8 cellular contexts compared by ENCODE assay signal in genomic region chrX:24148535-24149345, GRCh38.
A peak's percentile ranks its signal among the peaks of the same experiment; 100 is the strongest.
DNase-seq lines count a peak whose midpoint lies in the region; ATAC-seq and TF ChIP-seq lines count a peak whose summit lies in the region.

No MANE protein-coding gene starts in this region.

- H3K36me3 Mint-ChIP-seq in T-helper 2 cell treated with Interferon-gamma antibody and Interleukin-4, amounts not matched to agents 5 μg/mL and 100 μg/mL, for 36 hours (ENCODE audit: low read depth), result peaks cover 20% of the 10 kb centered on the region
- H3K36me3 Mint-ChIP-seq in nephron progenitor cell (ENCODE audit: low read depth), result no peaks in the 10 kb centered on the region

- TF ChIP-seq CTCF in nephron progenitor cell (IDR thresholded peaks at IDR 0.05), result no peak

- ATAC-seq in HG02588 (IDR thresholded peaks at IDR 0.05; ENCODE audit: unreplicated experiment) (peak; percentile 7), HG02852 (IDR thresholded peaks at IDR 0.05; ENCODE audit: unreplicated experiment) (no peak), GM18520 (IDR thresholded peaks at IDR 0.05; ENCODE audit: unreplicated experiment) (no peak)

- H3K27ac Mint-ChIP-seq in T-helper 2 cell treated with Interferon-gamma antibody and Interleukin-4, amounts not matched to agents 5 μg/mL and 100 μg/mL, for 36 hours, result peak overlapping the region; percentile 92
- peak overlapping the region; percentile 100 for H3K27ac Mint-ChIP-seq in nephron progenitor cell

- peak; percentile 10 for DNase-seq in DMS53 treated with DMSO at 0.1 percent for 48 hours (lab: John Stamatoyannopoulos, UW; ENCODE audit: unreplicated experiment)
- DNase-seq in T-helper 2 cell treated with Interferon-gamma antibody and Interleukin-4, amounts not matched to agents 5 μg/mL and 100 μg/mL, for 36 hours (ENCODE audit: low spot score), result no peak
- no peak for DNase-seq in epithelial cell of prostate (ENCODE audit: low read depth, low spot score)
- DNase-seq in nephron progenitor cell, result peak; percentile 60
- DNase-seq in SKM-1 treated with dmso at 0.1 percent for 144 hours (lab: John Stamatoyannopoulos, UW; ENCODE audit: unreplicated experiment), result no peak

- H3K9me3 Mint-ChIP-seq in T-helper 2 cell treated with Interferon-gamma antibody and Interleukin-4, amounts not matched to agents 5 μg/mL and 100 μg/mL, for 36 hours, result no peaks in the 10 kb centered on the region
- H3K9me3 Mint-ChIP-seq in nephron progenitor cell, result no peaks in the 10 kb centered on the region

- H3K4me3 Mint-ChIP-seq in T-helper 2 cell treated with Interferon-gamma antibody and Interleukin-4, amounts not matched to agents 5 μg/mL and 100 μg/mL, for 36 hours, result peak overlapping the region; percentile 78
- peak overlapping the region; percentile 89 for H3K4me3 Mint-ChIP-seq in nephron progenitor cell

- H3K27me3 Mint-ChIP-seq in T-helper 2 cell treated with Interferon-gamma antibody and Interleukin-4, amounts not matched to agents 5 μg/mL and 100 μg/mL, for 36 hours (ENCODE audit: low read depth), result no peaks in the 10 kb centered on the region
- H3K27me3 Mint-ChIP-seq in nephron progenitor cell (ENCODE audit: low read depth, poor library complexity), result peaks cover 3% of the 10 kb centered on the region

- peak overlapping the region; percentile 93 for H3K27ac ChIP-seq in epithelial cell of prostate

- H3K4me1 Mint-ChIP-seq in T-helper 2 cell treated with Interferon-gamma antibody and Interleukin-4, amounts not matched to agents 5 μg/mL and 100 μg/mL, for 36 hours (ENCODE audit: low read depth), result peaks cover 42% of the 10 kb centered on the region
- peaks cover 75% of the 10 kb centered on the region for H3K4me1 Mint-ChIP-seq in nephron progenitor cell

Comparison
In these comparisons a context has a peak if more than half of its experiments do, and no peak if none do; other contexts are left out.
1. DNase-seq: peak in DMS53 treated with DMSO at 0.1 percent for 48 hours (single experiment) and nephron progenitor cell (single experiment); none in T-helper 2 cell treated with Interferon-gamma antibody and Interleukin-4, amounts not matched to agents 5 μg/mL and 100 μg/mL, for 36 hours (single experiment), epithelial cell of prostate (single experiment) and SKM-1 treated with dmso at 0.1 percent for 144 hours (single experiment).